1 cellular context compared by ENCODE assay signal in genomic region chr12:123278150-123278627, GRCh38.
TF ChIP-seq lines count a peak whose summit lies in the region.

No MANE protein-coding gene starts in this region.

TF ChIP-seq in HepG2, 621 proteins besides CTCF, POLR2A, EP300 and RAD21:
- TF ChIP-seq ZMYM4 (CRISPR knock-in tag; IDR thresholded peaks at IDR 0.05) (no peak), PAWR (CRISPR knock-in tag; IDR thresholded peaks at IDR 0.05; ENCODE audit: borderline replicate concordance) (no peak), ZNF20 (CRISPR knock-in tag; IDR thresholded peaks at IDR 0.05) (no peak), ZNF280D (CRISPR knock-in tag; IDR thresholded peaks at IDR 0.05) (no peak), ZNF350 (CRISPR knock-in tag; IDR thresholded peaks at IDR 0.05; ENCODE audit: borderline replicate concordance, low read depth) (no peak), ISL2 (CRISPR knock-in tag; IDR thresholded peaks at IDR 0.05) (no peak), STAG1 (CRISPR knock-in tag; IDR thresholded peaks at IDR 0.05) (no peak), TBP (CRISPR knock-in tag; IDR thresholded peaks at IDR 0.05) (no peak)
- TF ChIP-seq, protein P1, sequence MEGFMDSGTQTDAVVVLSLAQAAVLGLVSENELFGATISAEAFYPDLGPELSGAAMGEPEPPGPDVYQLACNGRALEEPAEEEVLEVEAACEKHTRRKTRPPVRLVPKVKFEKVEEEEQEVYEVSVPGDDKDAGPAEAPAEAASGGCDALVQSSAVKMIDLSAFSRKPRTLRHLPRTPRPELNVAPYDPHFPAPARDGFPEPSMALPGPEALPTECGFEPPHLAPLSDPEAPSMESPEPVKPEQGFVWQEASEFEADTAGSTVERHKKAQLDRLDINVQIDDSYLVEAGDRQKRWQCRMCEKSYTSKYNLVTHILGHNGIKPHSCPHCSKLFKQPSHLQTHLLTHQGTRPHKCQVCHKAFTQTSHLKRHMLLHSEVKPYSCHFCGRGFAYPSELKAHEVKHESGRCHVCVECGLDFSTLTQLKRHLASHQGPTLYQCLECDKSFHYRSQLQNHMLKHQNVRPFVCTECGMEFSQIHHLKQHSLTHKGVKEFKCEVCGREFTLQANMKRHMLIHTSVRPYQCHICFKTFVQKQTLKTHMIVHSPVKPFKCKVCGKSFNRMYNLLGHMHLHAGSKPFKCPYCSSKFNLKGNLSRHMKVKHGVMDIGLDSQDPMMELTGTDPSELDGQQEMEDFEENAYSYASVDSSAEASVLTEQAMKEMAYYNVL (CRISPR knock-in tag; IDR thresholded peaks at IDR 0.05; ENCODE audit: borderline replicate concordance): no peak
